In genomic region chr14:46401066-46401465, GRCh38 we compare ENCODE assay signal across 28 cellular contexts.
"Had no signal": no experiment of that assay in that cellular context is flagged by ENCODE, and none has a peak within 500 bp of the region (broad histone marks: within the 10 kb centered on the region; RNA-seq: fewer than 3 reads in every experiment).

No MANE protein-coding gene starts in this region.

- H3K9me3 Mint-ChIP-seq: neural crest cell; stimulated activated memory B cell treated with anti-CD40 and anti-IgM and Interleukin-4, amounts not matched to agents 10 μg/mL and 1 μg/mL and 100 μg/mL, for 72 hours; type B pancreatic cell had no signal

- H3K4me1 Mint-ChIP-seq: naive B cell; natural killer cell; stimulated activated memory B cell treated with anti-CD40 and anti-IgM and Interleukin-4, amounts not matched to agents 10 μg/mL and 1 μg/mL and 100 μg/mL, for 72 hours; stimulated activated naive CD8-positive, alpha-beta T cell treated with anti-CD3 and anti-CD28 coated beads, Interleukin-15, amount 100 ng/mL, for 72 hours had no signal

- H2AFZ ChIP-seq: parathyroid adenoma had no signal

- H3K4me1 ChIP-seq: left lung, lower lobe of right lung, parathyroid adenoma, right atrium auricular region, right lobe of liver, uterus had no signal

- H3K4me3 Mint-ChIP-seq: naive B cell; natural killer cell; neural crest cell; stimulated activated memory B cell treated with anti-CD40 and anti-IgM and Interleukin-4, amounts not matched to agents 10 μg/mL and 1 μg/mL and 100 μg/mL, for 72 hours; stimulated activated naive CD8-positive, alpha-beta T cell treated with anti-CD3 and anti-CD28 coated beads, Interleukin-15, amount 100 ng/mL, for 72 hours; type B pancreatic cell had no signal

- DNase-seq: hippocampal formation; kidney glomerular epithelial cell; left cardiac atrium; left lung; lower lobe of right lung; mammary epithelial cell; mesenchymal stem cell; naive B cell; natural killer cell; occipital lobe; right lobe of liver; stimulated activated CD4-positive, alpha-beta T cell treated with anti-CD3 and anti-CD28 coated beads, Interleukin-1b, Interleukin-23, amount 100 ng/mL, for 48 hours; stimulated activated CD4-positive, alpha-beta T cell treated with anti-CD3 and anti-CD28 coated beads, Interleukin-2, amount 100 ng/mL, for 48 hours; stimulated activated CD4-positive, alpha-beta T cell treated with anti-CD3 and anti-CD28 coated beads, Interleukin-4, amount 100 ng/mL, for 4 hours; stimulated activated CD8-positive, alpha-beta memory T cell treated with anti-CD3 and anti-CD28 coated beads, Interleukin-4, amount 100 ng/mL, for 48 hours; stimulated activated naive CD4-positive, alpha-beta T cell treated with Interleukin-2 at 50 U/mL for 16 hours; stimulated activated naive CD8-positive, alpha-beta T cell treated with anti-CD3 and anti-CD28 coated beads, Interleukin-15, amount 100 ng/mL, for 72 hours; substantia nigra; uterus had no signal

- H3K9ac ChIP-seq: parathyroid adenoma had no signal

- H3K27me3 Mint-ChIP-seq: naive B cell; progenitor cell of endocrine pancreas; stimulated activated memory B cell treated with anti-CD40 and anti-IgM and Interleukin-4, amounts not matched to agents 10 μg/mL and 1 μg/mL and 100 μg/mL, for 72 hours; stimulated activated naive CD8-positive, alpha-beta T cell treated with anti-CD3 and anti-CD28 coated beads, Interleukin-15, amount 100 ng/mL, for 72 hours; type B pancreatic cell had no signal

- H3K79me2 ChIP-seq: parathyroid adenoma had no signal

- H3K4me2 ChIP-seq: smooth muscle cell had no signal

- H3K27me3 ChIP-seq: left lung, neutrophil, right atrium auricular region, right lobe of liver, tibial nerve, uterus had no signal

- H3K27ac ChIP-seq: left lung, lower lobe of right lung, neutrophil, parathyroid adenoma, right atrium auricular region, right lobe of liver, tibial nerve, uterus had no signal

- H3K27ac Mint-ChIP-seq: naive B cell; natural killer cell; progenitor cell of endocrine pancreas; stimulated activated memory B cell treated with anti-CD40 and anti-IgM and Interleukin-4, amounts not matched to agents 10 μg/mL and 1 μg/mL and 100 μg/mL, for 72 hours; stimulated activated naive CD8-positive, alpha-beta T cell treated with anti-CD3 and anti-CD28 coated beads, Interleukin-15, amount 100 ng/mL, for 72 hours; type B pancreatic cell had no signal

- H3K9me3 ChIP-seq: left lung, lower lobe of right lung, neutrophil, right atrium auricular region, right lobe of liver, tibial nerve, uterus had no signal

- H3K36me3 Mint-ChIP-seq: naive B cell; natural killer cell; stimulated activated memory B cell treated with anti-CD40 and anti-IgM and Interleukin-4, amounts not matched to agents 10 μg/mL and 1 μg/mL and 100 μg/mL, for 72 hours; type B pancreatic cell had no signal
